8 cellular contexts compared by ENCODE assay signal in genomic region chr20:1467355-1468116, GRCh38. TPM values are rescaled to one million over a fixed set of nuclear protein-coding genes. Genes with fewer than 3 reads are reported as not detected.
A peak's percentile ranks its signal among the peaks of the same experiment; 100 is the strongest.
DNase-seq lines count a peak whose midpoint lies in the region; ATAC-seq and TF ChIP-seq lines count a peak whose summit lies in the region.

No MANE protein-coding gene starts in this region.

- H3K27me3 Mint-ChIP-seq in central memory CD8-positive, alpha-beta T cell, result peaks cover 18% of the 10 kb centered on the region

- H3K27ac ChIP-seq in mucosa of rectum (ENCODE audit: low read depth in 2 of 2, low read length in 2 of 2), result peak overlapping the region; percentile 82 to 85

- peak overlapping the region; percentile 48 to 58 for H3K9ac ChIP-seq in mucosa of rectum (ENCODE audit: low read depth in 1 of 2, low read length in 2 of 2)

- peaks cover 43% of the 10 kb centered on the region for H3K4me1 Mint-ChIP-seq in central memory CD8-positive, alpha-beta T cell

- H3K4me3 ChIP-seq in GM12865 (ENCODE audit: low read depth, low read length), result peak overlapping the region; percentile 22; the same call in 1 of the 2 replicates
- H3K4me3 ChIP-seq in mucosa of rectum (ENCODE audit: low read length in 2 of 2), result peak overlapping the region; percentile 68 to 75

- H3K27ac Mint-ChIP-seq in central memory CD8-positive, alpha-beta T cell (ENCODE audit: low read depth), result peak overlapping the region; percentile 54

- ATAC-seq in central memory CD8-positive, alpha-beta T cell (replicated peaks; ENCODE audit: extremely low read depth, poor library complexity, severe bottlenecking), result no peak
- ATAC-seq in HG02763 (IDR thresholded peaks at IDR 0.05; ENCODE audit: unreplicated experiment) (no peak), GM19324 (IDR thresholded peaks at IDR 0.05; ENCODE audit: low FRiP score, unreplicated experiment) (no peak), HG03045 (IDR thresholded peaks at IDR 0.05; ENCODE audit: unreplicated experiment) (no peak)

- H3K36me3 Mint-ChIP-seq in central memory CD8-positive, alpha-beta T cell (ENCODE audit: insufficient read depth), result peaks cover 5% of the 10 kb centered on the region

- peak overlapping the region; percentile 77 for H3K4me3 Mint-ChIP-seq in central memory CD8-positive, alpha-beta T cell

- TF ChIP-seq CTCF in GM12865 (IDR thresholded peaks at IDR 0.05; ENCODE audit: insufficient read depth, low read depth, low read length, missing control alignments), result no peak

- no peak for DNase-seq in GM12865 (ENCODE audit: low read depth)
- DNase-seq in NOMO-1 (lab: John Stamatoyannopoulos, UW; ENCODE audit: unreplicated experiment in 2 of 2), result peak; percentile 79 to 87
- DNase-seq in central memory CD8-positive, alpha-beta T cell (ENCODE audit: low spot score in 2 of 2), result no peak
- no peak for DNase-seq in ureter (ENCODE audit: low spot score)

- peaks cover 11 to 19% of the 10 kb centered on the region in 2 donors for H3K36me3 ChIP-seq in mucosa of rectum (ENCODE audit: control insufficient read depth in 2 of 2, insufficient read depth in 2 of 2, low read length in 2 of 2)

- peaks cover 38 to 46% of the 10 kb centered on the region in 2 donors for H3K4me1 ChIP-seq in mucosa of rectum (ENCODE audit: control insufficient read depth in 2 of 2, insufficient read depth in 2 of 2, low read length in 2 of 2)

- H3K27me3 ChIP-seq in mucosa of rectum (ENCODE audit: control insufficient read depth in 2 of 2, insufficient read depth in 2 of 2, low read length in 2 of 2), result no peaks in the 10 kb centered on the region

- no peaks in the 10 kb centered on the region for H3K9me3 Mint-ChIP-seq in central memory CD8-positive, alpha-beta T cell

- H3K9me3 ChIP-seq in mucosa of rectum (ENCODE audit: control insufficient read depth in 2 of 2, low read length in 2 of 2), result no peaks in the 10 kb centered on the region

RNA-seq across cellular contexts. Expression of gene NSFL1C, which starts 0.9 kb away (rescaled TPM):
- 83.9 TPM for total RNA-seq in ureter

RNA-seq across cellular contexts. Expression of gene SIRPB2, which starts 23.7 kb away (rescaled TPM):
- 3.6 TPM for total RNA-seq in ureter

Comparison
In these comparisons a context has a peak if more than half of its experiments do, and no peak if none do; other contexts are left out.
1. DNase-seq: peak in NOMO-1 (2 of 2); none in GM12865 (single experiment), central memory CD8-positive, alpha-beta T cell (0 of 2) and ureter (single experiment).